18 cellular contexts compared by ENCODE assay signal in the genomic region with DNA sequence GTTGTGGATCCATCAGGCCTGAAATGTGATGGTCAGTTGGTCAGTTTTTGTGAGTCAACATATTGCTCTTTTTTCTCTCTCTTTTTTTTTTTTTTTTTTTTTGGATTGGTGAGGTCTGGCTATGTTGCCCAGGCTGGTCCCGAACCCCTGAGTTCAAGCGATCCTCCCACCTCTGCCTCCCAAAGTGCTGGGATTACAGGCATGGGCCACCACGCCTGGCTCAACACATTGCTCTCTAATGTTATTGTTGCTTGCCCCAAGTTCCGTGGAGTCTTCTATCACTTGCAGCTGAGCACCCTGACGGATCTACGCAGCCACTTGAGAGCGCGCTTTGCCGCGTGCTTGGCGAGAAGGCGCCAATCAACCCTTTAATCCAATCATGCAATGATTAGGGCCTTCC.
"Had no signal": no experiment of that assay in that cellular context is flagged by ENCODE, and none has a peak within 500 bp of the region (broad histone marks: within the 10 kb centered on the region; RNA-seq: fewer than 3 reads in every experiment).

No MANE protein-coding gene starts in this region.

- H3K9me3 ChIP-seq: prostate gland had no signal

- H3K4me1 ChIP-seq: prostate gland, transverse colon had no signal

- ATAC-seq: activated T-helper 17 cell treated with anti-CD3 and anti-CD28 coated beads, Interleukin-2, amount 50 U/mL, for 72 hours; left colon; naive thymus-derived CD4-positive, alpha-beta T cell; SK-N-SH treated with all-trans-retinoic acid at 6 μM for 48 hours; stimulated activated effector memory CD8-positive, alpha-beta T cell treated with anti-CD3 and anti-CD28 coated beads, Interleukin-12 subunit alpha, Interleukin-12 subunit beta, amount 100 ng/mL, for 72 hours; stimulated activated naive CD8-positive, alpha-beta T cell treated with anti-CD3 and anti-CD28 coated beads, Interleukin-15, amount 100 ng/mL, for 72 hours had no signal

- DNase-seq: activated naive CD4-positive, alpha-beta T cell treated with anti-CD3 and anti-CD28 coated beads for 36 hours; activated T-cell treated with anti-CD3 and anti-CD28 coated beads, Interleukin-2, amount 50 U/mL, for 24 hours; amygdala; effector CD8-positive, alpha-beta T cell; erythroblast; foreskin fibroblast; left colon; naive thymus-derived CD4-positive, alpha-beta T cell; stimulated activated CD4-positive, alpha-beta T cell treated with anti-CD3 and anti-CD28 coated beads, Interleukin-12 subunit alpha, Interleukin-12 subunit beta, amount 100 ng/mL, for 4 hours; stimulated activated naive CD8-positive, alpha-beta T cell treated with anti-CD3 and anti-CD28 coated beads, Interleukin-15, amount 100 ng/mL, for 72 hours had no signal

- FAIRE-seq: keratinocyte had no signal

- H3K27ac ChIP-seq: prostate gland, transverse colon, VCaP had no signal

- H3K36me3 ChIP-seq: prostate gland, transverse colon had no signal

- H3K4me3 ChIP-seq: lung, prostate gland, transverse colon had no signal
